In the genomic region with DNA sequence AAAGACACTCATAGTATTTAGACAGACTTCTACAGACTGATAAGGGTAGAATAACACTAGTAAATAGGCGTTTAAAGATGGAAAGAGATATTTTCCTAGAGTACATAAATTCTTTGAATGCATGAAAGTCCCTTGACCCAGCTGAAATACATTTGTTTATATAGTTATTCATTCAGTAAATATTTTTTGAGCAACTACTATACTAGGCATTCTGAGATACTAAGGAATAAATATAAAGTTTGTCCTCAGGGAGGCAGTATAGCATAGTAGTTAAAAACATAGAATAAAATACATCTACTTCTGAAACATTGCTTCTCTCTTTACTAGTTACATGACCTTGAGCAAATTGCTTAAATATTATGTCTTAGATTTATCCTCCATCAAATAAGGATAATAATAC, we compare ENCODE assay signal across 9 cellular contexts.
DNase-seq lines count a peak whose midpoint lies in the region; ATAC-seq, FAIRE-seq and TF ChIP-seq lines count a peak whose summit lies in the region.
"Had no signal": no experiment of that assay in that cellular context is flagged by ENCODE, and none has a peak within 500 bp of the region (broad histone marks: within the 10 kb centered on the region; RNA-seq: fewer than 3 reads in every experiment).

No MANE protein-coding gene starts in this region.

- peak; percentile 20; the same call in 1 of the 2 replicates for TF ChIP-seq CTCF in LNCaP clone FGC (IDR thresholded peaks at IDR 0.05; ENCODE audit: control insufficient read depth, extremely low read depth, insufficient read depth)
- TF ChIP-seq CTCF in retinal pigment epithelial cell (conservative IDR thresholded peaks at IDR 0.05; ENCODE audit: low read depth, low read length) = peak; percentile 7

- FAIRE-seq in colon (lab: Jason Lieb, UNC) = peak; percentile 97
- FAIRE-seq: keratinocyte had no signal

- H3K4me3 ChIP-seq in LNCaP clone FGC (ENCODE audit: low read depth, low read length) (no peak overlapping the region), retinal pigment epithelial cell (ENCODE audit: low read length) (no peak overlapping the region)

- ATAC-seq in HG02610 (IDR thresholded peaks at IDR 0.05; ENCODE audit: unreplicated experiment) = no peak
- ATAC-seq in HG02938 (IDR thresholded peaks at IDR 0.05; ENCODE audit: unreplicated experiment) = no peak

- peak; percentile 1 for DNase-seq in NCI-H1092 treated with DMSO at 0.1 percent for 48 hours (lab: John Stamatoyannopoulos, UW)
- DNase-seq in NCI-H1092 (lab: John Stamatoyannopoulos, UW) = no peak
- DNase-seq in LNCaP clone FGC (ENCODE audit: low read depth) = no peak
- no peak for DNase-seq in retinal pigment epithelial cell (ENCODE audit: low read depth)
- DNase-seq in effector CD8-positive, alpha-beta T cell (lab: John Stamatoyannopoulos, UW) = no peak
